Comparison of ENCODE assay signal across 15 cellular contexts in the genomic region with DNA sequence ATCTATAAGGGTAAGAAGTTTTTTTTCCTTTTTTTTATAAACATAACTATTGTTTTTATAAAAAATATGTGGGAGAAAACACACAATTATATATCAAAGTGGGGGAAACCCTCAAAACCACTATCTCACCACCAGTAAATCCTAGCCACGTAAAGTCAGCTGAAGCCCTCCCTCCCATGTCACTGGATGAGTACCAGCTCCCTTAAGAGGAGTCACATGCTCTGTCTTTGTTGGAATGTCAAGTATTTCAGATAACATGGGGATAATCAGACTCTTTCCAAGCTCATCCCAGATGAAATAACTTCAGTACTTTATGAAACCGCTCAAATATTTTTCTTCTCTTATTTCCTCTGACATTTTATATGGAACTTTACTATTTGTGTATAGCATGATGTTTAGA. TPM values are rescaled to one million over a fixed set of nuclear protein-coding genes. Genes with fewer than 3 reads are reported as not detected.
DNase-seq lines count a peak whose midpoint lies in the region; ATAC-seq and TF ChIP-seq lines count a peak whose summit lies in the region.
"Had no signal": no experiment of that assay in that cellular context is flagged by ENCODE, and none has a peak within 500 bp of the region (broad histone marks: within the 10 kb centered on the region; RNA-seq: fewer than 3 reads in every experiment).

No MANE protein-coding gene starts in this region.

- peaks cover 0 to 29% (median 16%) of the 10 kb centered on the region in 9 donors for H3K4me1 ChIP-seq in heart right ventricle
- peaks cover 25% of the 10 kb centered on the region for H3K4me1 ChIP-seq in effector memory CD4-positive, alpha-beta T cell (ENCODE audit: control insufficient read depth, insufficient read depth, low read length, poor library complexity, severe bottlenecking)

- H3K27me3 Mint-ChIP-seq in T-cell = no peaks in the 10 kb centered on the region

- peak overlapping the region; percentile 59 to 75 for H3K27ac Mint-ChIP-seq in T-cell
- H3K27ac Mint-ChIP-seq: natural killer cell treated with Interleukin-12 subunit alpha and Interleukin-12 subunit beta and Interleukin-15 and Interleukin-18, amount 100 ng/mL, for 72 hours had no signal

- H3K4me1 Mint-ChIP-seq in T-cell = peaks cover 45 to 49% (median 46%) of the 10 kb centered on the region in 3 donors

- H3K27ac ChIP-seq in heart right ventricle = peak overlapping the region in 9 of 10 donors; percentile 75 to 93 (median 87)
- no peak overlapping the region for H3K27ac ChIP-seq in effector memory CD4-positive, alpha-beta T cell (ENCODE audit: insufficient read depth, low read length, poor library complexity, severe bottlenecking)
- H3K27ac ChIP-seq: C4-2B, skin epidermis had no signal

- no peaks in the 10 kb centered on the region for H3K9me3 ChIP-seq in heart right ventricle
- no peaks in the 10 kb centered on the region for H3K9me3 ChIP-seq in effector memory CD4-positive, alpha-beta T cell (ENCODE audit: control insufficient read depth, low read length)
- H3K9me3 ChIP-seq: ascending aorta had no signal

- 23 to 34% methylated on average over 2 of the region's 2 CpGs for WGBS in heart right ventricle, 2 donors

- CTCF ChIA-PET in T-cell (lab: Charles Lee) = no interaction called here

- H3K36me3 ChIP-seq in heart right ventricle = peaks cover 0 to 14% (median 0%) of the 10 kb centered on the region in 9 donors
- H3K36me3 ChIP-seq in effector memory CD4-positive, alpha-beta T cell (ENCODE audit: control insufficient read depth, insufficient read depth, low read length) = no peaks in the 10 kb centered on the region
- H3K36me3 ChIP-seq: ascending aorta had no signal

- H3K4me3 ChIP-seq in heart right ventricle = peak overlapping the region; percentile 11 to 60 (median 47)
- no peak overlapping the region for H3K4me3 ChIP-seq in effector memory CD4-positive, alpha-beta T cell (ENCODE audit: insufficient read depth, low read depth, low read length, poor library complexity, severe bottlenecking)
- H3K4me3 ChIP-seq: ascending aorta, skin epidermis had no signal

- peak overlapping the region in 1 of 3 donors; percentile 5 for H3K4me3 Mint-ChIP-seq in T-cell
- H3K4me3 Mint-ChIP-seq: natural killer cell treated with Interleukin-12 subunit alpha and Interleukin-12 subunit beta and Interleukin-15 and Interleukin-18, amount 100 ng/mL, for 72 hours had no signal

- no peaks in the 10 kb centered on the region for H3K36me3 Mint-ChIP-seq in T-cell
- H3K36me3 Mint-ChIP-seq: natural killer cell treated with Interleukin-12 subunit alpha and Interleukin-12 subunit beta and Interleukin-15 and Interleukin-18, amount 100 ng/mL, for 72 hours had no signal

- DNase-seq in COLO829 (ENCODE audit: low spot score) (peak; percentile 70), T-cell (no peak), heart right ventricle (no peak), omental fat pad (ENCODE audit: low spot score) (no peak), KG1 (lab: John Stamatoyannopoulos, UW) (no peak), SHP77 treated with DMSO at 0.1 percent for 48 hours (lab: John Stamatoyannopoulos, UW) (no peak)
- DNase-seq in effector memory CD4-positive, alpha-beta T cell = no peak

- TF ChIP-seq CTCF in heart right ventricle (IDR thresholded peaks at IDR 0.05) (no peak), omental fat pad (IDR thresholded peaks at IDR 0.05) (no peak)

- no peaks in the 10 kb centered on the region for H3K27me3 ChIP-seq in heart right ventricle
- no peaks in the 10 kb centered on the region for H3K27me3 ChIP-seq in effector memory CD4-positive, alpha-beta T cell (replicated peaks; ENCODE audit: control insufficient read depth, insufficient read depth, low read length, poor library complexity, severe bottlenecking)
- H3K27me3 ChIP-seq: ascending aorta had no signal

- POLR2A ChIA-PET in T-cell (lab: Charles Lee) = interaction anchor here in 1 of 2 donors (0.6 to 1.0 kb wide), 2 partner anchors 12 to 41 kb away, joined by 3 to 4 read pairs; no protein-coding TSS in a partner anchor

- intact Hi-C loops in heart right ventricle (cut with DNase I) = loop anchor here in 7 of 10 donors (5.0 to 10.0 kb wide), 5 partner anchors 56 to 153 kb away; no protein-coding TSS in a partner anchor

- H3K9me3 Mint-ChIP-seq in T-cell = no peaks in the 10 kb centered on the region
- H3K9me3 Mint-ChIP-seq: natural killer cell treated with Interleukin-12 subunit alpha and Interleukin-12 subunit beta and Interleukin-15 and Interleukin-18, amount 100 ng/mL, for 72 hours had no signal

- ATAC-seq in T-cell (replicated peaks in 1 of 4) (no peak), heart right ventricle (peak in 6 of 8 donors; percentile 35 to 76 (median 70)), omental fat pad (ENCODE audit: low FRiP score) (peak; percentile 49), HG02885 (IDR thresholded peaks at IDR 0.05; ENCODE audit: poor library complexity, unreplicated experiment) (no peak)
- ATAC-seq: natural killer cell treated with Interleukin-12 subunit alpha and Interleukin-12 subunit beta and Interleukin-15 and Interleukin-18, amount 100 ng/mL, for 72 hours had no signal

RNA-seq across cellular contexts. Expression of gene MYOZ2, which starts 2.4 kb away (rescaled TPM):
- total RNA-seq in T-cell (not detected), heart right ventricle (1,000 to 10,000 TPM in 1 of 10 donors, 100 to 1,000 TPM in 9; 655 to 1,008 (median 906) TPM), omental fat pad (under 1 TPM in 1 of 4 donors, not detected in 3; 0.37 TPM)
- 100 to 1,000 TPM; 231 to 772 TPM for polyA plus RNA-seq in heart right ventricle
- total RNA-seq: M059J; natural killer cell treated with Interleukin-12 subunit alpha and Interleukin-12 subunit beta and Interleukin-15 and Interleukin-18, amount 100 ng/mL, for 72 hours; NCI-H460; T-helper 2 cell treated with Interferon-gamma antibody and Interleukin-4, amounts not matched to agents 100 ng/mL and 5 ng/mL, for 36 hours had no signal

Comparison
In these comparisons a context has a peak if more than half of its experiments do, and no peak if none do; other contexts are left out.
1. ATAC-seq: peak in heart right ventricle (6 of 8) and omental fat pad (single experiment); none in T-cell (0 of 4) and HG02885 (single experiment).
2. RNA of gene MYOZ2, which starts 2.4 kb away (total RNA-seq): 655 to 1,008 TPM in heart right ventricle; 0.37 TPM in omental fat pad and not detected in T-cell; every median in the first group is over 100 times any median in the second.